In the genomic region with DNA sequence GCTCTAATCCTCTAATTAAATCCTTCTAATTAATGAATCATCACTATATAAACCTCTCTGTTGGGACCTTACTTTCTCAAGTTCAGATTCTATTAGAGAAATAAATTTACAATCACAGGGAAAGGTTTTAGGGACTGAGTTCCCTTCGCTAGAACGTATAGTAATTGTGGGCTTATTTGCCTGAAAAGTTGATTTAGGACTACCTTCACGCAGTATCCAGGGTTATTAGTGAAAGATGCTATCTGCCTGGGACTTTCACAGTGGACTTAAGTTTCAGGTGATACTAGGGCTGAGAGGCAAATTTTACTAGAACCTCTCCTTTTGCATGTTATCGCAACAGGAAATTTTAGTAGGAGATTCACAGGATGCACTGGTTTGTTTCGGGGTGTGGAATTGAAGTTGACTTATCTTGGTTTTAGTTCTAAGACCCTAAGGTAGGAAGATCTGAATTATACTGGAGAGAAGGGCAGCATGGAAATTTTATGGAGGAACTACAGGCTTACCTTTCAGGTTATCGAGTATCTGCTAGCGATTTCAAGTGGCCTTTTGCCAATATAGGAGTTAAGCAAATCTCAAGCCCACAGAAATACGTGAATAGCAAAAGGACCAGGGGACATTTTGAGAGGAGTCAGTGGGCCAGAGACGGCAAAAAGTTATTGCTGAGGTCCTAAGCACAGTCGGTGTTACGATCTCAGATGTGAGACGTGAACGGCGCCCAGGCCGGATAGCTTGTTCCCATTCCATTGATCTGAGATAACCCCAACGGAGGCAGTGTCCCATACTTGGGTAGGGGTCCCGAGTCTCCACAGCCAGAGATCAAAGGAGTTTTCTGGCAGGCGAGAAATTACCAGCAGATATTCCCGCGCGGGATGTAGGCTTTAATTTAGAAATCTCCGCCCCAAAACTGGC, we compare ENCODE assay signal across 8 cellular contexts. TPM values are rescaled to one million over a fixed set of nuclear protein-coding genes. Genes with fewer than 3 reads are reported as not detected.
DNase-seq lines count a peak whose midpoint lies in the region; ATAC-seq and TF ChIP-seq lines count a peak whose summit lies in the region.

No MANE protein-coding gene starts in this region.

- peak in 4 of 6 experiments; percentile 1 to 64 (median 36) for DNase-seq in stimulated activated naive CD4-positive, alpha-beta T cell (lab: John Stamatoyannopoulos, UW)
- DNase-seq in stimulated activated naive CD4-positive, alpha-beta T cell treated with Interleukin-2 at 50 U/mL for 16 hours (lab: John Stamatoyannopoulos, UW), result no peak
- no peak for DNase-seq in spleen
- no peak for DNase-seq in putamen (ENCODE audit: low spot score)

- TF ChIP-seq POLR2A in spleen (IDR thresholded peaks at IDR 0.05), result no peak

- H3K9me3 ChIP-seq in KOPT-K1 (ENCODE audit: insufficient read depth, low read length, poor library complexity, severe bottlenecking) (no peaks in the 10 kb centered on the region), iPS-18c (ENCODE audit: control insufficient read depth, insufficient read depth, low read length) (no peaks in the 10 kb centered on the region), spleen (no peaks in the 10 kb centered on the region)

- H3K36me3 ChIP-seq in KOPT-K1 (ENCODE audit: insufficient read depth, low read length) (no peaks in the 10 kb centered on the region; the same call in 1 of the 2 replicates), spleen (peaks cover 0 to 4% (median 0%) of the 10 kb centered on the region in 6 donors)

- intact Hi-C loops in spleen (cut with DNase I; ENCODE audit: low total_unique reads), result loop anchor here (5.0 to 10.0 kb wide), 4 partner anchors 80 to 437 kb away; a partner anchor contains a TSS

- H3K27ac ChIP-seq in KOPT-K1 (ENCODE audit: low read depth, low read length, poor library complexity, severe bottlenecking) (peak overlapping the region; percentile 89), adipose tissue (ENCODE audit: low read depth, low read length) (peak overlapping the region; percentile 82), spleen (peak overlapping the region; percentile 96 to 99 (median 98))

- H3K4me3 ChIP-seq in iPS-18c (ENCODE audit: insufficient read depth, low read depth, low read length) (peak overlapping the region; percentile 96), spleen (peak overlapping the region; percentile 42 to 88 (median 77))

- ATAC-seq in GM19328 (IDR thresholded peaks at IDR 0.05; ENCODE audit: unreplicated experiment), result no peak

- WGBS in adipose tissue, 3 donors, result 5 to 8% (median 7%) methylated on average over 22 of the region's 22 CpGs
- WGBS in spleen, 5 donors, result 4 to 8% (median 4%) methylated on average over 22 of the region's 22 CpGs

- H3K4me1 ChIP-seq in spleen, result peaks cover 34 to 67% (median 52%) of the 10 kb centered on the region in 6 donors

- H3K27me3 ChIP-seq in spleen (replicated peaks in 1 of 7), result no peaks in the 10 kb centered on the region

- no peak for TF ChIP-seq CTCF in spleen (IDR thresholded peaks at IDR 0.05 in 8 of 11, conservative IDR thresholded peaks at IDR 0.05 in 3 of 11)

RNA-seq across cellular contexts. Expression of a gene that starts 0.7 kb away (rescaled TPM):
- polyA plus RNA-seq in adipose tissue (1 to 10 TPM; 2.5 to 4.8 (median 4.1) TPM), spleen (1 to 10 TPM; 1.8 to 3.3 (median 2.7) TPM)
- 10 to 100 TPM in 4 of 7 donors, 1 to 10 TPM in 3; 7.4 to 11.4 (median 10.4) TPM for total RNA-seq in spleen

RNA-seq across cellular contexts. Expression of a gene that starts 8.0 kb away (rescaled TPM):
- polyA plus RNA-seq in adipose tissue (not detected), spleen (not detected)
- total RNA-seq in spleen, result not detected

RNA-seq across cellular contexts. Expression of a gene that starts 38.1 kb away (rescaled TPM):
- polyA plus RNA-seq in adipose tissue (1 to 10 TPM; 2.1 to 3.8 (median 2.5) TPM), spleen (under 1 TPM; 0.57 to 0.99 (median 0.67) TPM)
- 1 to 10 TPM; 3.7 to 8.5 (median 6.0) TPM for total RNA-seq in spleen

RNA-seq across cellular contexts. Expression of a gene that starts 53.8 kb away (rescaled TPM):
- 1 to 10 TPM; 4.8 to 9.1 (median 5.0) TPM for polyA plus RNA-seq in adipose tissue
- total RNA-seq in spleen, result 10 to 100 TPM in 6 of 7 donors, 1 to 10 TPM in 1; 8.6 to 17.6 (median 13.7) TPM
- polyA plus RNA-seq in spleen, result 1 to 10 TPM; 4.5 to 8.0 (median 6.0) TPM

Comparison
In these comparisons a context has a peak if more than half of its experiments do, and no peak if none do; other contexts are left out.
1. DNase-seq: peak in stimulated activated naive CD4-positive, alpha-beta T cell (4 of 6); none in stimulated activated naive CD4-positive, alpha-beta T cell treated with Interleukin-2 at 50 U/mL for 16 hours (single experiment), spleen (single experiment) and putamen (single experiment).
2. Peak in every context shown above with its lines, with median percentiles within 50 percentile points of each other: H3K27ac ChIP-seq.